In the genomic region with DNA sequence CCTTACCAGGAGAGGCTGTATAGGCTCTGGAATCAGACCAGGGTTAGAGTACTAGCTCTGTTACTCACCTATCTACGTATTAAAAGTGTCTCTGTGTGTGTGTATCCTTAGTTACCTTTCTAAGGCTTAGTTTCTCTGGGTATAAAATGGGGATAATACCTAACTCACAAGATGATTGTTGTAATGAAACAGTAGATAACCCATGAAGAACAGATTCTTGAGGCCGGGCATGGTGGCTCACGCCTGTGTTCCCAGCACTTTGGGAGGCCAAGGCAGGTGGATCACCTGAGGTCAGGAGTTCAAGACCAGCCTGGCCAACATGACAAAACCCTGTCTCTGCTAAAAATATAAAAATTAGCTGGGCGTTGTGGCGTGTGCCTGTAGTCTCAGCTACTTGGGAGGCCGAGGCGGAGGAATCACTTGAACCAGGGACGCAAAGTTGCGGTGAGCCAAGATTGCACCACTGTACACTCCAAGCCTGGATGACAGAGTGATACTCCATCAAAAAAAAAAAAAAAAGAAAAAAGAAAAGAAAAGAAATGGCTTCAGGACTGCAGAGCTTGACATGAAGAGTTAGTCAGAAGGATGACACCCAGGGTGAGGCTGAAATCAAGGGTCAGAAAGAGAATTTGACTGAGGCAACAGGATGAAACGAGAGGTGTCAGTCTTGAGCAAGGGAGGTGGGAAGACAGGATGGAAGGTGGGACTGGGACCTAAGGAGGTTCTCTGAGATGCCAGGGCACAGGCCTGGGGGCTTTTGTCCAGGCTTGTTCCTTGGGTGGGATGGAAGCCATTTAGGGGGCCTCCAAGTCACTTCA, we compare ENCODE assay signal across 1 cellular context.
A peak's percentile ranks its signal among the peaks of the same experiment; 100 is the strongest.
TF ChIP-seq lines count a peak whose summit lies in the region.

No MANE protein-coding gene starts in this region.

TF ChIP-seq in K562, 482 proteins besides CTCF, POLR2A, EP300 and RAD21 (continued from another document):
- TF ChIP-seq, protein P1, sequence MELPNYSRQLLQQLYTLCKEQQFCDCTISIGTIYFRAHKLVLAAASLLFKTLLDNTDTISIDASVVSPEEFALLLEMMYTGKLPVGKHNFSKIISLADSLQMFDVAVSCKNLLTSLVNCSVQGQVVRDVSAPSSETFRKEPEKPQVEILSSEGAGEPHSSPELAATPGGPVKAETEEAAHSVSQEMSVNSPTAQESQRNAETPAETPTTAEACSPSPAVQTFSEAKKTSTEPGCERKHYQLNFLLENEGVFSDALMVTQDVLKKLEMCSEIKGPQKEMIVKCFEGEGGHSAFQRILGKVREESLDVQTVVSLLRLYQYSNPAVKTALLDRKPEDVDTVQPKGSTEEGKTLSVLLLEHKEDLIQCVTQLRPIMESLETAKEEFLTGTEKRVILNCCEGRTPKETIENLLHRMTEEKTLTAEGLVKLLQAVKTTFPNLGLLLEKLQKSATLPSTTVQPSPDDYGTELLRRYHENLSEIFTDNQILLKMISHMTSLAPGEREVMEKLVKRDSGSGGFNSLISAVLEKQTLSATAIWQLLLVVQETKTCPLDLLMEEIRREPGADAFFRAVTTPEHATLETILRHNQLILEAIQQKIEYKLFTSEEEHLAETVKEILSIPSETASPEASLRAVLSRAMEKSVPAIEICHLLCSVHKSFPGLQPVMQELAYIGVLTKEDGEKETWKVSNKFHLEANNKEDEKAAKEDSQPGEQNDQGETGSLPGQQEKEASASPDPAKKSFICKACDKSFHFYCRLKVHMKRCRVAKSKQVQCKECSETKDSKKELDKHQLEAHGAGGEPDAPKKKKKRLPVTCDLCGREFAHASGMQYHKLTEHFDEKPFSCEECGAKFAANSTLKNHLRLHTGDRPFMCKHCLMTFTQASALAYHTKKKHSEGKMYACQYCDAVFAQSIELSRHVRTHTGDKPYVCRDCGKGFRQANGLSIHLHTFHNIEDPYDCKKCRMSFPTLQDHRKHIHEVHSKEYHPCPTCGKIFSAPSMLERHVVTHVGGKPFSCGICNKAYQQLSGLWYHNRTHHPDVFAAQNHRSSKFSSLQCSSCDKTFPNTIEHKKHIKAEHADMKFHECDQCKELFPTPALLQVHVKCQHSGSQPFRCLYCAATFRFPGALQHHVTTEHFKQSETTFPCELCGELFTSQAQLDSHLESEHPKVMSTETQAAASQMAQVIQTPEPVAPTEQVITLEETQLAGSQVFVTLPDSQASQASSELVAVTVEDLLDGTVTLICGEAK (IDR thresholded peaks at IDR 0.05), result peak; percentile 28; the same call in 1 of the 2 replicates
- TF ChIP-seq, protein P1 (CRISPR knock-in tag; IDR thresholded peaks at IDR 0.05), result no peak
- TF ChIP-seq DPF2 (IDR thresholded peaks at IDR 0.05) (peak; percentile 18; the same call in 1 of the 2 replicates), ESRRB (CRISPR knock-in tag; IDR thresholded peaks at IDR 0.05; ENCODE audit: borderline replicate concordance) (no peak), CREB1 (IDR thresholded peaks at IDR 0.05) (no peak), CREB1 (CRISPR knock-in tag; IDR thresholded peaks at IDR 0.05) (0 out of 2 replicates have a peak, but pooled peaks have one; percentile 26), ZNF589 (CRISPR knock-in tag; IDR thresholded peaks at IDR 0.05; ENCODE audit: low read depth) (peak; percentile 65), CEBPB (tag; IDR thresholded peaks at IDR 0.05) (no peak), FIP1L1 (IDR thresholded peaks at IDR 0.05; ENCODE audit: low read depth, low read length, poor library complexity, severe bottlenecking) (no peak), ZNF316 (IDR thresholded peaks at IDR 0.05) (no peak), SETDB1 (IDR thresholded peaks at IDR 0.05; ENCODE audit: low read length) (no peak), MEIS2 (IDR thresholded peaks at IDR 0.05; ENCODE audit: partially characterized antibody) (peak; percentile 48), NEUROD1 (IDR thresholded peaks at IDR 0.05; ENCODE audit: borderline replicate concordance, low read depth, low read length, partially characterized antibody) (peak; percentile 35), RBM14 (IDR thresholded peaks at IDR 0.05; ENCODE audit: borderline replicate concordance, insufficient read depth, low read depth, low read length) (no peak), NR2C2 (CRISPR knock-in tag; IDR thresholded peaks at IDR 0.05) (no peak), NR2C2 (tag; IDR thresholded peaks at IDR 0.05) (peak; percentile 52), ZNF431 (CRISPR knock-in tag; IDR thresholded peaks at IDR 0.05) (no peak)
- TF ChIP-seq, protein P2, sequence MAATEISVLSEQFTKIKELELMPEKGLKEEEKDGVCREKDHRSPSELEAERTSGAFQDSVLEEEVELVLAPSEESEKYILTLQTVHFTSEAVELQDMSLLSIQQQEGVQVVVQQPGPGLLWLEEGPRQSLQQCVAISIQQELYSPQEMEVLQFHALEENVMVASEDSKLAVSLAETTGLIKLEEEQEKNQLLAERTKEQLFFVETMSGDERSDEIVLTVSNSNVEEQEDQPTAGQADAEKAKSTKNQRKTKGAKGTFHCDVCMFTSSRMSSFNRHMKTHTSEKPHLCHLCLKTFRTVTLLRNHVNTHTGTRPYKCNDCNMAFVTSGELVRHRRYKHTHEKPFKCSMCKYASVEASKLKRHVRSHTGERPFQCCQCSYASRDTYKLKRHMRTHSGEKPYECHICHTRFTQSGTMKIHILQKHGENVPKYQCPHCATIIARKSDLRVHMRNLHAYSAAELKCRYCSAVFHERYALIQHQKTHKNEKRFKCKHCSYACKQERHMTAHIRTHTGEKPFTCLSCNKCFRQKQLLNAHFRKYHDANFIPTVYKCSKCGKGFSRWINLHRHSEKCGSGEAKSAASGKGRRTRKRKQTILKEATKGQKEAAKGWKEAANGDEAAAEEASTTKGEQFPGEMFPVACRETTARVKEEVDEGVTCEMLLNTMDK (IDR thresholded peaks at IDR 0.05; ENCODE audit: borderline replicate concordance, insufficient read depth, low read depth, low read length, poor library complexity, severe bottlenecking), result no peak
- TF ChIP-seq, protein P3, sequence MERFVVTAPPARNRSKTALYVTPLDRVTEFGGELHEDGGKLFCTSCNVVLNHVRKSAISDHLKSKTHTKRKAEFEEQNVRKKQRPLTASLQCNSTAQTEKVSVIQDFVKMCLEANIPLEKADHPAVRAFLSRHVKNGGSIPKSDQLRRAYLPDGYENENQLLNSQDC (CRISPR knock-in tag; IDR thresholded peaks at IDR 0.05), result 0 out of 2 replicates have a peak, but pooled peaks have one; percentile 2
